ENCODE assay signal across 8 cellular contexts in the genomic region with DNA sequence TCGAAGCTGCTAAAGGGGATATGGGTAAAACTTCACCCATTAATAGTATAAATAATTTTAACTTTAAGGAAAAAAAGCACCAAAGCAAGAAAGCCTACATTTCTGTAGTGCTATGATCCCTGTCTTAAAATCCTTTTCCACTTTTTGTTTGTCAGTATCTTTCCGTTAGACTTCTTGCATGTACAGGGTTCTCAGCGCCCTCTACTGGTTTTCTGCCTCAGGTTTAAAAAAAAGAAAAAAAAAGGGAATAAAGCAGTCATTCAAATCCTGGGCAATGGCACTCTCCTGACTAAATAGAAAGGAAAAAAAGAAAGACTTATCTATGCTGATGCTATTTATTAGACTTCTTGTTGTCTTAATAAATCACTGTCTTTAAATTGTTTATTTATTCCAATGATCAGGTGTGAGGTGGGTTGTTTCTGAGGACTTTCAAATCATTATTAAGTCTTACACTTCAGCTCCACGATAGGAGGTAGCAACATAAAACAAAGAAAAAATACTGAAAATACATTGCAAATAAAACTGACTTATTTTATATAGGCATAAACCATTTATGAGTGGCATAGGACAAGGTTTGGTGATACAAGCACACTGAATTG.
DNase-seq lines count a peak whose midpoint lies in the region; ATAC-seq, FAIRE-seq and TF ChIP-seq lines count a peak whose summit lies in the region.

No MANE protein-coding gene starts in this region.

- no peak for ATAC-seq in activated CD4-positive, CD25-positive, alpha-beta regulatory T cell treated with anti-CD3 and anti-CD28 coated beads, Interleukin-2, amount 50 U/mL, for 24 hours
- no peak for ATAC-seq in HG02981 (IDR thresholded peaks at IDR 0.05; ENCODE audit: unreplicated experiment)

- no peaks in the 10 kb centered on the region for H3K79me2 ChIP-seq in OCI-LY3 (ENCODE audit: low read length)

- H2AFZ ChIP-seq in OCI-LY3 (ENCODE audit: low read depth, low read length) = no peak overlapping the region; the same call in 1 of the 2 replicates

- H3K4me2 ChIP-seq in OCI-LY3 (ENCODE audit: low read length) = peak overlapping the region; percentile 33; the same call in 1 of the 2 replicates

- no peak overlapping the region for H3K27ac ChIP-seq in OCI-LY3 (ENCODE audit: low read length)

- H3K4me3 ChIP-seq in OCI-LY3 (ENCODE audit: low read length) = no peak overlapping the region; the same call in 1 of the 2 replicates
- no peak overlapping the region for H3K4me3 ChIP-seq in bronchial epithelial cell (ENCODE audit: low read depth, low read length)

- peaks cover 3% of the 10 kb centered on the region; the same call in 1 of the 2 replicates for H3K4me1 ChIP-seq in OCI-LY3 (ENCODE audit: low read length)

- H3K27me3 ChIP-seq in OCI-LY3 (ENCODE audit: low read depth, low read length) (no peaks in the 10 kb centered on the region), bronchial epithelial cell (ENCODE audit: control insufficient read depth, insufficient read depth, low read length) (no peaks in the 10 kb centered on the region)

- FAIRE-seq in bronchial epithelial cell (lab: Jason Lieb, UNC) = no peak

- H3K9ac ChIP-seq in OCI-LY3 (ENCODE audit: low read length) = no peak overlapping the region

- TF ChIP-seq CTCF in OCI-LY3 (IDR thresholded peaks at IDR 0.05; ENCODE audit: low read depth, low read length) (peak; percentile 97), bronchial epithelial cell (IDR thresholded peaks at IDR 0.05; ENCODE audit: insufficient read depth, low read length, severe bottlenecking) (peak; percentile 65)

- H3K36me3 ChIP-seq in OCI-LY3 (replicated peaks; ENCODE audit: low read depth, low read length) (no peaks in the 10 kb centered on the region), bronchial epithelial cell (ENCODE audit: control insufficient read depth, insufficient read depth, low read length) (no peaks in the 10 kb centered on the region)

- H3K9me3 ChIP-seq in OCI-LY3 (ENCODE audit: insufficient read depth, low read length) = no peaks in the 10 kb centered on the region

- DNase-seq in activated T-cell treated with anti-CD3 and anti-CD28 coated beads for 48 hours (ENCODE audit: low read depth) (peak; percentile 4), LHCN-M2 (ENCODE audit: low read depth) (peak; percentile 71), bronchial epithelial cell (ENCODE audit: low read depth) (peak; percentile 60), medulla oblongata (ENCODE audit: extremely low spot score) (peak; percentile 89)
- no peak for DNase-seq in activated T-cell treated with anti-CD3 and anti-CD28 coated beads, Interleukin-2, amount 50 U/mL, for 1 hour

- H4K20me1 ChIP-seq in OCI-LY3 (ENCODE audit: insufficient read depth, low read length) = no peaks in the 10 kb centered on the region
